ENCODE assay signal across 16 cellular contexts in genomic region chr1:182984621-182985020, GRCh38. TPM values are rescaled to one million over a fixed set of nuclear protein-coding genes. Genes with fewer than 3 reads are reported as not detected.
DNase-seq lines count a peak whose midpoint lies in the region; ATAC-seq and TF ChIP-seq lines count a peak whose summit lies in the region.
"Had no signal": no experiment of that assay in that cellular context is flagged by ENCODE, and none has a peak within 500 bp of the region (broad histone marks: within the 10 kb centered on the region; RNA-seq: fewer than 3 reads in every experiment).

No MANE protein-coding gene starts in this region.

- H3K4me1 Mint-ChIP-seq in activated B cell treated with CpG ODN at 0.5 μM for 24 hours (peaks cover 15% of the 10 kb centered on the region), T-helper 17 cell (no peaks in the 10 kb centered on the region)
- H3K4me1 Mint-ChIP-seq in stimulated activated memory B cell treated with anti-CD40 and anti-IgM and Interleukin-4, amounts not matched to agents 10 μg/mL and 1 μg/mL and 100 μg/mL, for 72 hours, result peaks cover 13% of the 10 kb centered on the region
- H3K4me1 Mint-ChIP-seq: H9 had no signal

- H3K9me3 Mint-ChIP-seq in activated B cell treated with CpG ODN at 0.5 μM for 24 hours, result no peaks in the 10 kb centered on the region
- no peaks in the 10 kb centered on the region for H3K9me3 Mint-ChIP-seq in stimulated activated memory B cell treated with anti-CD40 and anti-IgM and Interleukin-4, amounts not matched to agents 10 μg/mL and 1 μg/mL and 100 μg/mL, for 72 hours

- ATAC-seq in activated B cell treated with CpG ODN at 0.5 μM for 24 hours (ENCODE audit: low read depth) (peak; percentile 70), T-helper 17 cell (no peak)
- ATAC-seq in stimulated activated memory B cell treated with anti-CD40 and anti-IgM and Interleukin-4, amounts not matched to agents 10 μg/mL and 1 μg/mL and 100 μg/mL, for 72 hours, result peak; percentile 41

- no peaks in the 10 kb centered on the region for H3K36me3 Mint-ChIP-seq in activated B cell treated with CpG ODN at 0.5 μM for 24 hours (ENCODE audit: low read depth)
- H3K36me3 Mint-ChIP-seq in stimulated activated memory B cell treated with anti-CD40 and anti-IgM and Interleukin-4, amounts not matched to agents 10 μg/mL and 1 μg/mL and 100 μg/mL, for 72 hours, result no peaks in the 10 kb centered on the region
- peaks cover 2% of the 10 kb centered on the region for H3K36me3 Mint-ChIP-seq in T-helper 17 cell (ENCODE audit: low read depth)

- intact Hi-C loops in activated B cell treated with CpG ODN at 0.5 μM for 24 hours (cut with micrococcal nuclease), result loop anchor here (1.0 kb wide), 1 partner anchor 38 kb away; no protein-coding TSS in a partner anchor

- CTCF ChIA-PET in activated B cell treated with CpG ODN at 0.5 μM for 24 hours (lab: Charles Lee), result interaction anchor here (1.3 kb wide), 1 partner anchor 22 kb away, joined by 5 read pairs; no protein-coding TSS in a partner anchor

- H3K4me3 Mint-ChIP-seq in activated B cell treated with CpG ODN at 0.5 μM for 24 hours, result no peak overlapping the region
- H3K4me3 Mint-ChIP-seq in stimulated activated memory B cell treated with anti-CD40 and anti-IgM and Interleukin-4, amounts not matched to agents 10 μg/mL and 1 μg/mL and 100 μg/mL, for 72 hours, result no peak overlapping the region
- H3K4me3 Mint-ChIP-seq in T-helper 17 cell, result no peak overlapping the region
- H3K4me3 Mint-ChIP-seq: CD4-positive, alpha-beta T cell; H9 had no signal

- H3K27me3 Mint-ChIP-seq in activated B cell treated with CpG ODN at 0.5 μM for 24 hours (peaks cover 9% of the 10 kb centered on the region), T-helper 17 cell (peaks cover 21% of the 10 kb centered on the region)
- H3K27me3 Mint-ChIP-seq in stimulated activated memory B cell treated with anti-CD40 and anti-IgM and Interleukin-4, amounts not matched to agents 10 μg/mL and 1 μg/mL and 100 μg/mL, for 72 hours, result peaks cover 15% of the 10 kb centered on the region

- DNase-seq in EH (ENCODE audit: low read depth), result peak; percentile 9
- peak; percentile 64 for DNase-seq in LHCN-M2 (ENCODE audit: low read depth)
- no peak for DNase-seq in activated B cell treated with CpG ODN at 0.5 μM for 24 hours
- DNase-seq in T-helper 17 cell, result no peak
- DNase-seq in NCI-H187 treated with DMSO at 0.1 percent for 48 hours (lab: John Stamatoyannopoulos, UW), result no peak
- DNase-seq in SIG-M5 treated with dmso at 0.1 percent for 504 hours (lab: John Stamatoyannopoulos, UW; ENCODE audit: unreplicated experiment), result no peak
- DNase-seq: ACHN; Caco-2; CD4-positive, alpha-beta T cell; GDM1; GOT3; H9 had no signal

- H3K27ac Mint-ChIP-seq in activated B cell treated with CpG ODN at 0.5 μM for 24 hours (no peak overlapping the region), T-helper 17 cell (no peak overlapping the region)
- H3K27ac Mint-ChIP-seq in stimulated activated memory B cell treated with anti-CD40 and anti-IgM and Interleukin-4, amounts not matched to agents 10 μg/mL and 1 μg/mL and 100 μg/mL, for 72 hours, result no peak overlapping the region
- H3K27ac Mint-ChIP-seq: CD4-positive, alpha-beta T cell; H9 had no signal

- TF ChIP-seq CTCF in activated B cell treated with CpG ODN at 0.5 μM for 24 hours (IDR thresholded peaks at IDR 0.05), result no peak

- H3K9me3 ChIP-seq in T-helper 17 cell (ENCODE audit: control insufficient read depth, low read length, poor library complexity, severe bottlenecking), result no peaks in the 10 kb centered on the region
- H3K9me3 ChIP-seq: Caco-2 had no signal

- POLR2A ChIA-PET in activated B cell treated with CpG ODN at 0.5 μM for 24 hours (lab: Charles Lee), result interaction anchor here (0.6 to 1.2 kb wide), 4 partner anchors 10 to 593 kb away, joined by 3 to 11 read pairs (median 5); partner anchors contain the start of gene GLUL

RNA-seq across cellular contexts. Expression of gene SHCBP1L, which starts 31.7 kb away (rescaled TPM):
- not detected in 2 replicates for total RNA-seq in LHCN-M2 (2014; rRNA removed)
- not detected for polyA plus RNA-seq in LHCN-M2 (2012)
- total RNA-seq in activated B cell treated with CpG ODN at 0.5 μM for 24 hours, result not detected in 2 replicates
- not detected for total RNA-seq in T-helper 17 cell
- total RNA-seq: A172; Caco-2; CD4-positive, alpha-beta T cell; H9; HT1080 had no signal
- polyA plus RNA-seq: BJ had no signal

RNA-seq across cellular contexts. Expression of gene LAMC1, which starts 38.6 kb away (rescaled TPM):
- total RNA-seq in LHCN-M2 (2014; rRNA removed) (316 and 383 TPM in 2 replicates), activated B cell treated with CpG ODN at 0.5 μM for 24 hours (31.1 and 31.8 TPM in 2 replicates), T-helper 17 cell (under 1 TPM; 0.70 to 0.83 TPM)
- 102 TPM for polyA plus RNA-seq in LHCN-M2 (2012)
- total RNA-seq: CD4-positive, alpha-beta T cell had no signal

Comparison
In these comparisons a context has a peak if more than half of its experiments do, and no peak if none do; other contexts are left out.
1. DNase-seq: peak in EH (single experiment) and LHCN-M2 (single experiment); none in activated B cell treated with CpG ODN at 0.5 μM for 24 hours (single experiment), T-helper 17 cell (0 of 3), NCI-H187 treated with DMSO at 0.1 percent for 48 hours (single experiment) and SIG-M5 treated with dmso at 0.1 percent for 504 hours (single experiment).
2. RNA of gene LAMC1, which starts 38.6 kb away (total RNA-seq): 316 to 383 TPM in LHCN-M2 and 31.1 to 31.8 TPM in activated B cell treated with CpG ODN at 0.5 μM for 24 hours; 0.70 to 0.83 TPM in T-helper 17 cell; every median in the first group is over 10 times any median in the second.